ENCODE assay signal across 10 cellular contexts in genomic region chr20:43963872-43964791, GRCh38. TPM values are rescaled to one million over a fixed set of nuclear protein-coding genes. Genes with fewer than 3 reads are reported as not detected.
DNase-seq lines count a peak whose midpoint lies in the region; ATAC-seq and TF ChIP-seq lines count a peak whose summit lies in the region.
"Had no signal": no experiment of that assay in that cellular context is flagged by ENCODE, and none has a peak within 500 bp of the region (broad histone marks: within the 10 kb centered on the region; RNA-seq: fewer than 3 reads in every experiment).

No MANE protein-coding gene starts in this region.

- H3K27me3 ChIP-seq in heart right ventricle (peaks cover 0 to 7% (median 0%) of the 10 kb centered on the region in 7 donors), PC-9 (ENCODE audit: insufficient read depth, low read depth) (no peaks in the 10 kb centered on the region)

- peaks cover 98% of the 10 kb centered on the region for H3K79me2 ChIP-seq in PC-9 (ENCODE audit: low read depth)

- no peak for TF ChIP-seq EP300 in Ishikawa (IDR thresholded peaks at IDR 0.05; ENCODE audit: borderline replicate concordance)

- no peaks in the 10 kb centered on the region for H4K20me1 ChIP-seq in PC-9 (ENCODE audit: insufficient read depth)

- peak; percentile 78 for DNase-seq in GF-D8 (lab: John Stamatoyannopoulos, UW)
- DNase-seq in activated CD4-positive, alpha-beta T cell treated with anti-CD3 and anti-CD28 coated beads, Interleukin-2, amount 50 U/mL, for 4 hours = peak; percentile 39 to 48
- peak; percentile 42 to 43 for DNase-seq in heart right ventricle
- DNase-seq in HUDEP-2 (lab: John Stamatoyannopoulos, UW; ENCODE audit: unreplicated experiment in 76 of 76) = no peak
- DNase-seq in amniotic stem cell (lab: John Stamatoyannopoulos, UW) = no peak
- no peak for DNase-seq in GM13976 (ENCODE audit: low spot score)
- DNase-seq in PC-9 = no peak

- no peak for TF ChIP-seq CTCF in heart right ventricle (IDR thresholded peaks at IDR 0.05)
- TF ChIP-seq CTCF in GM13976 (IDR thresholded peaks at IDR 0.05; ENCODE audit: borderline replicate concordance, control extremely low read depth, extremely low read depth, insufficient read depth, missing control alignments) = no peak
- no peak for TF ChIP-seq CTCF in PC-9 (conservative IDR thresholded peaks at IDR 0.05)

- H3K4me3 ChIP-seq in heart right ventricle (no peak overlapping the region), PC-9 (no peak overlapping the region)
- H3K4me3 ChIP-seq: skin epidermis had no signal

- H3K9me3 ChIP-seq in heart right ventricle (no peaks in the 10 kb centered on the region), PC-9 (ENCODE audit: insufficient read depth, low read depth) (no peaks in the 10 kb centered on the region)

- H2AFZ ChIP-seq in PC-9 = no peak overlapping the region

- no peak overlapping the region for H3K4me2 ChIP-seq in PC-9

- WGBS in heart right ventricle, 2 donors = 30 to 34% methylated on average over 10 of the region's 10 CpGs

- H3K27ac ChIP-seq in heart right ventricle = peak overlapping the region in 1 of 10 donors; percentile 8
- no peak overlapping the region for H3K27ac ChIP-seq in PC-9
- H3K27ac ChIP-seq: HL-60, skin epidermis had no signal

- CTCF ChIA-PET in PC-9 (lab: Charles Lee) = no interaction called here

- no TSS peak for BruUV-seq in PC-9 (replicated peaks; lab: Mats Ljungman, UMichigan)

- in situ Hi-C loops in GM13976 (cut with MboI; ENCODE audit: low sequenced_read_pairs, unreplicated experiment) = no loop called here

- no peaks in the 10 kb centered on the region for H3K9me2 ChIP-seq in PC-9 (ENCODE audit: insufficient read depth)

- H3K36me3 ChIP-seq in heart right ventricle (no peaks in the 10 kb centered on the region), PC-9 (ENCODE audit: low read depth) (peaks cover 20% of the 10 kb centered on the region)

- ATAC-seq in heart right ventricle = peak; percentile 56 to 88 (median 78)

- intact Hi-C loops in heart right ventricle (cut with DNase I) = no loop called here
- intact Hi-C loops in PC-9 (cut with micrococcal nuclease; ENCODE audit: unreplicated experiment) = no loop called here

- H3K4me1 ChIP-seq in heart right ventricle (peaks cover 0 to 32% (median 7%) of the 10 kb centered on the region in 9 donors), PC-9 (replicated peaks; ENCODE audit: insufficient read depth) (no peaks in the 10 kb centered on the region)

- no peak for TF ChIP-seq RAD21 in Ishikawa (IDR thresholded peaks at IDR 0.05; ENCODE audit: low read depth)

- POLR2A ChIA-PET in PC-9 (lab: Charles Lee; ENCODE audit: unreplicated experiment) = no interaction called here

- H3F3A ChIP-seq in PC-9 (ENCODE audit: insufficient read depth, low read depth) = no peaks in the 10 kb centered on the region; the same call in 1 of the 2 replicates

TF ChIP-seq in Ishikawa, 13 proteins besides CTCF, POLR2A, EP300 and RAD21:
- TF ChIP-seq TEAD4 (IDR thresholded peaks at IDR 0.05) = no peak
- TF ChIP-seq REST (IDR thresholded peaks at IDR 0.05; ENCODE audit: low read depth) = no peak
- TF ChIP-seq NFIC (IDR thresholded peaks at IDR 0.05) = 0 out of 2 replicates have a peak, but pooled peaks have one; percentile 18

RNA-seq across cellular contexts. Expression of gene TOX2, which starts 49.5 kb away (rescaled TPM):
- 1 to 10 TPM in 4 of 10 donors, under 1 TPM in 6; 0.25 to 1.6 (median 0.79) TPM for total RNA-seq in heart right ventricle
- polyA plus RNA-seq in heart right ventricle = 1 to 10 TPM; 1.5 to 2.0 TPM
- 24.0 and 30.1 TPM in 2 replicates for total RNA-seq in PC-9 (2021)

Comparison
In these comparisons a context has a peak if more than half of its experiments do, and no peak if none do; other contexts are left out.
1. DNase-seq: peak in GF-D8 (single experiment), activated CD4-positive, alpha-beta T cell treated with anti-CD3 and anti-CD28 coated beads, Interleukin-2, amount 50 U/mL, for 4 hours (2 of 2) and heart right ventricle (2 of 2); none in HUDEP-2 (0 of 76), amniotic stem cell (single experiment), GM13976 (single experiment) and PC-9 (0 of 2).